Comparison of ENCODE assay signal across 2 cellular contexts in the genomic region with DNA sequence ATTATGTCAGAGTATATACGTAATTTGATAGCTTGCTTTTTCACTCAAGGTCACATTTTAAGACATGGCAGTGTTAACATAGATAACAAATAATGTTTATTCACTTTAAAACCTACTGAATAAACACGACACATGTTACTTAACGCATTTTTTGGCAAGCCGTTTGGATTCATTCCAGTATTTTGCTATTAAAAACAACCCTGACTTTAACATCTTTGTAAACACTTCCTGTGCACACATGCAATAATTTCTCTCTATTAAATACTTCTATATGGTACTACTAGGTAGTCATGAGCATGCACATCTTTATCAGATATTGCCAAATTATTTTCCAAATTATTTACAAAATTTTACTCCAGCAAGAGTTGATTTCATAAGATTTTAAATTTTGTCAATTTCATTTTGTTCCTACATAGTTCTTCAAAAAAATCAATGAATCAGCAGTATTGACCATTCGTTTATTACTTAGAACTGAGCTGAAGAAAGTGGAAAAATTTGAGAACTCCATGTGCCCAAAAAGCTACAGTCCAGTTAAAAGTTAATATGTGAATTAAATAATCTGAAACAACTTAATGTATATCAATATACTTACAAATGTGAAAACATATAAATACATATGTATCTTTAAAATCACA.
TF ChIP-seq lines count a peak whose summit lies in the region.

No MANE protein-coding gene starts in this region.

TF ChIP-seq in HepG2, 621 proteins besides CTCF, POLR2A, EP300 and RAD21:
- TF ChIP-seq ZNF34 (CRISPR knock-in tag; IDR thresholded peaks at IDR 0.05; ENCODE audit: borderline replicate concordance): no peak
- peak; percentile 61 to 80; a peak in 3 of 4 replicates for TF ChIP-seq MAFK (conservative IDR thresholded peaks at IDR 0.05 in 1 of 2, IDR thresholded peaks at IDR 0.05 in 1 of 2; ENCODE audit: low read length in 2 of 2)
- TF ChIP-seq, protein P1, sequence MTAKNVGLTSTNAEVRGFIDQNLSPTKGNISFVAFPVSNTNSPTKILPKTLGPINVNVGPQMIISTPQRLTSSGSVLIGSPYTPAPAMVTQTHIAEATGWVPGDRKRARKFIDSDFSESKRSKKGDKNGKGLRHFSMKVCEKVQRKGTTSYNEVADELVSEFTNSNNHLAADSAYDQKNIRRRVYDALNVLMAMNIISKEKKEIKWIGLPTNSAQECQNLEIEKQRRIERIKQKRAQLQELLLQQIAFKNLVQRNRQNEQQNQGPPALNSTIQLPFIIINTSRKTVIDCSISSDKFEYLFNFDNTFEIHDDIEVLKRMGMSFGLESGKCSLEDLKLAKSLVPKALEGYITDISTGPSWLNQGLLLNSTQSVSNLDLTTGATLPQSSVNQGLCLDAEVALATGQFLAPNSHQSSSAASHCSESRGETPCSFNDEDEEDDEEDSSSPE (CRISPR knock-in tag; IDR thresholded peaks at IDR 0.05): no peak
- no peak for TF ChIP-seq ZFP62 (CRISPR knock-in tag; IDR thresholded peaks at IDR 0.05)
- TF ChIP-seq ZNF615 (CRISPR knock-in tag; IDR thresholded peaks at IDR 0.05; ENCODE audit: borderline replicate concordance): no peak
- peak; percentile 62 for TF ChIP-seq MAFF (IDR thresholded peaks at IDR 0.05; ENCODE audit: low read depth, low read length)

TF ChIP-seq in K562, 482 proteins besides CTCF, POLR2A, EP300 and RAD21 (continues in another document):
- no peak for TF ChIP-seq PTBP1 (IDR thresholded peaks at IDR 0.05; ENCODE audit: low read depth, low read length)
- no peak for TF ChIP-seq FOXA1 (IDR thresholded peaks at IDR 0.05; ENCODE audit: borderline replicate concordance)
- no peak for TF ChIP-seq SOX6 (IDR thresholded peaks at IDR 0.05)
- TF ChIP-seq KLF1 (tag; IDR thresholded peaks at IDR 0.05): no peak
- no peak for TF ChIP-seq NFRKB (IDR thresholded peaks at IDR 0.05; ENCODE audit: low read depth)
- no peak for TF ChIP-seq FOS (IDR thresholded peaks at IDR 0.05; ENCODE audit: extremely low read depth, insufficient read length)
- TF ChIP-seq ZNF174 (CRISPR knock-in tag; IDR thresholded peaks at IDR 0.05): no peak
- no peak for TF ChIP-seq SRSF9 (IDR thresholded peaks at IDR 0.05; ENCODE audit: borderline replicate concordance, low read depth, low read length)
- TF ChIP-seq MTF1 (CRISPR knock-in tag; IDR thresholded peaks at IDR 0.05; ENCODE audit: borderline replicate concordance): no peak
- no peak for TF ChIP-seq MEF2A (IDR thresholded peaks at IDR 0.05; ENCODE audit: control insufficient read depth, low read depth, low read length)
- TF ChIP-seq ZNF217 (CRISPR knock-in tag; IDR thresholded peaks at IDR 0.05): no peak
- TF ChIP-seq SMARCE1 (IDR thresholded peaks at IDR 0.05): no peak
- TF ChIP-seq ELF4 (CRISPR knock-in tag; IDR thresholded peaks at IDR 0.05): no peak
- TF ChIP-seq, protein P2, sequence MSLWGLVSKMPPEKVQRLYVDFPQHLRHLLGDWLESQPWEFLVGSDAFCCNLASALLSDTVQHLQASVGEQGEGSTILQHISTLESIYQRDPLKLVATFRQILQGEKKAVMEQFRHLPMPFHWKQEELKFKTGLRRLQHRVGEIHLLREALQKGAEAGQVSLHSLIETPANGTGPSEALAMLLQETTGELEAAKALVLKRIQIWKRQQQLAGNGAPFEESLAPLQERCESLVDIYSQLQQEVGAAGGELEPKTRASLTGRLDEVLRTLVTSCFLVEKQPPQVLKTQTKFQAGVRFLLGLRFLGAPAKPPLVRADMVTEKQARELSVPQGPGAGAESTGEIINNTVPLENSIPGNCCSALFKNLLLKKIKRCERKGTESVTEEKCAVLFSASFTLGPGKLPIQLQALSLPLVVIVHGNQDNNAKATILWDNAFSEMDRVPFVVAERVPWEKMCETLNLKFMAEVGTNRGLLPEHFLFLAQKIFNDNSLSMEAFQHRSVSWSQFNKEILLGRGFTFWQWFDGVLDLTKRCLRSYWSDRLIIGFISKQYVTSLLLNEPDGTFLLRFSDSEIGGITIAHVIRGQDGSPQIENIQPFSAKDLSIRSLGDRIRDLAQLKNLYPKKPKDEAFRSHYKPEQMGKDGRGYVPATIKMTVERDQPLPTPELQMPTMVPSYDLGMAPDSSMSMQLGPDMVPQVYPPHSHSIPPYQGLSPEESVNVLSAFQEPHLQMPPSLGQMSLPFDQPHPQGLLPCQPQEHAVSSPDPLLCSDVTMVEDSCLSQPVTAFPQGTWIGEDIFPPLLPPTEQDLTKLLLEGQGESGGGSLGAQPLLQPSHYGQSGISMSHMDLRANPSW (CRISPR knock-in tag; IDR thresholded peaks at IDR 0.05): no peak
- no peak for TF ChIP-seq CEBPG (CRISPR knock-in tag; IDR thresholded peaks at IDR 0.05)
- no peak for TF ChIP-seq CEBPG (tag; conservative IDR thresholded peaks at IDR 0.05 in 1 of 2, IDR thresholded peaks at IDR 0.05 in 1 of 2)
- no peak for TF ChIP-seq ZNF696 (CRISPR knock-in tag; conservative IDR thresholded peaks at IDR 0.05)
- TF ChIP-seq EHMT2 (IDR thresholded peaks at IDR 0.05): no peak
- TF ChIP-seq, protein P3, sequence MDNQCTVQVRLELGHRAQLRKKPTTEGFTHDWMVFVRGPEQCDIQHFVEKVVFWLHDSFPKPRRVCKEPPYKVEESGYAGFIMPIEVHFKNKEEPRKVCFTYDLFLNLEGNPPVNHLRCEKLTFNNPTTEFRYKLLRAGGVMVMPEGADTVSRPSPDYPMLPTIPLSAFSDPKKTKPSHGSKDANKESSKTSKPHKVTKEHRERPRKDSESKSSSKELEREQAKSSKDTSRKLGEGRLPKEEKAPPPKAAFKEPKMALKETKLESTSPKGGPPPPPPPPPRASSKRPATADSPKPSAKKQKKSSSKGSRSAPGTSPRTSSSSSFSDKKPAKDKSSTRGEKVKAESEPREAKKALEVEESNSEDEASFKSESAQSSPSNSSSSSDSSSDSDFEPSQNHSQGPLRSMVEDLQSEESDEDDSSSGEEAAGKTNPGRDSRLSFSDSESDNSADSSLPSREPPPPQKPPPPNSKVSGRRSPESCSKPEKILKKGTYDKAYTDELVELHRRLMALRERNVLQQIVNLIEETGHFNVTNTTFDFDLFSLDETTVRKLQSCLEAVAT (IDR thresholded peaks at IDR 0.05): no peak
- peak; percentile 65 for TF ChIP-seq ZNF316 (IDR thresholded peaks at IDR 0.05)
- TF ChIP-seq CBFA2T2 (conservative IDR thresholded peaks at IDR 0.05): no peak
- TF ChIP-seq TAF1 (IDR thresholded peaks at IDR 0.05; ENCODE audit: control insufficient read depth, extremely low read depth, insufficient read depth, low read length, severe bottlenecking): no peak
- no peak for TF ChIP-seq NUFIP1 (IDR thresholded peaks at IDR 0.05; ENCODE audit: partially characterized antibody)
- no peak for TF ChIP-seq ZNF175 (CRISPR knock-in tag; IDR thresholded peaks at IDR 0.05; ENCODE audit: low read depth)
- TF ChIP-seq, protein P4, sequence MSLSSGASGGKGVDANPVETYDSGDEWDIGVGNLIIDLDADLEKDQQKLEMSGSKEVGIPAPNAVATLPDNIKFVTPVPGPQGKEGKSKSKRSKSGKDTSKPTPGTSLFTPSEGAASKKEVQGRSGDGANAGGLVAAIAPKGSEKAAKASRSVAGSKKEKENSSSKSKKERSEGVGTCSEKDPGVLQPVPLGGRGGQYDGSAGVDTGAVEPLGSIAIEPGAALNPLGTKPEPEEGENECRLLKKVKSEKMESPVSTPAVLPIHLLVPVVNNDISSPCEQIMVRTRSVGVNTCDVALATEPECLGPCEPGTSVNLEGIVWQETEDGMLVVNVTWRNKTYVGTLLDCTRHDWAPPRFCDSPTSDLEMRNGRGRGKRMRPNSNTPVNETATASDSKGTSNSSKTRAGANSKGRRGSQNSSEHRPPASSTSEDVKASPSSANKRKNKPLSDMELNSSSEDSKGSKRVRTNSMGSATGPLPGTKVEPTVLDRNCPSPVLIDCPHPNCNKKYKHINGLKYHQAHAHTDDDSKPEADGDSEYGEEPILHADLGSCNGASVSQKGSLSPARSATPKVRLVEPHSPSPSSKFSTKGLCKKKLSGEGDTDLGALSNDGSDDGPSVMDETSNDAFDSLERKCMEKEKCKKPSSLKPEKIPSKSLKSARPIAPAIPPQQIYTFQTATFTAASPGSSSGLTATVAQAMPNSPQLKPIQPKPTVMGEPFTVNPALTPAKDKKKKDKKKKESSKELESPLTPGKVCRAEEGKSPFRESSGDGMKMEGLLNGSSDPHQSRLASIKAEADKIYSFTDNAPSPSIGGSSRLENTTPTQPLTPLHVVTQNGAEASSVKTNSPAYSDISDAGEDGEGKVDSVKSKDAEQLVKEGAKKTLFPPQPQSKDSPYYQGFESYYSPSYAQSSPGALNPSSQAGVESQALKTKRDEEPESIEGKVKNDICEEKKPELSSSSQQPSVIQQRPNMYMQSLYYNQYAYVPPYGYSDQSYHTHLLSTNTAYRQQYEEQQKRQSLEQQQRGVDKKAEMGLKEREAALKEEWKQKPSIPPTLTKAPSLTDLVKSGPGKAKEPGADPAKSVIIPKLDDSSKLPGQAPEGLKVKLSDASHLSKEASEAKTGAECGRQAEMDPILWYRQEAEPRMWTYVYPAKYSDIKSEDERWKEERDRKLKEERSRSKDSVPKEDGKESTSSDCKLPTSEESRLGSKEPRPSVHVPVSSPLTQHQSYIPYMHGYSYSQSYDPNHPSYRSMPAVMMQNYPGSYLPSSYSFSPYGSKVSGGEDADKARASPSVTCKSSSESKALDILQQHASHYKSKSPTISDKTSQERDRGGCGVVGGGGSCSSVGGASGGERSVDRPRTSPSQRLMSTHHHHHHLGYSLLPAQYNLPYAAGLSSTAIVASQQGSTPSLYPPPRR (CRISPR knock-in tag; IDR thresholded peaks at IDR 0.05; ENCODE audit: borderline replicate concordance): no peak
- TF ChIP-seq, protein P5, sequence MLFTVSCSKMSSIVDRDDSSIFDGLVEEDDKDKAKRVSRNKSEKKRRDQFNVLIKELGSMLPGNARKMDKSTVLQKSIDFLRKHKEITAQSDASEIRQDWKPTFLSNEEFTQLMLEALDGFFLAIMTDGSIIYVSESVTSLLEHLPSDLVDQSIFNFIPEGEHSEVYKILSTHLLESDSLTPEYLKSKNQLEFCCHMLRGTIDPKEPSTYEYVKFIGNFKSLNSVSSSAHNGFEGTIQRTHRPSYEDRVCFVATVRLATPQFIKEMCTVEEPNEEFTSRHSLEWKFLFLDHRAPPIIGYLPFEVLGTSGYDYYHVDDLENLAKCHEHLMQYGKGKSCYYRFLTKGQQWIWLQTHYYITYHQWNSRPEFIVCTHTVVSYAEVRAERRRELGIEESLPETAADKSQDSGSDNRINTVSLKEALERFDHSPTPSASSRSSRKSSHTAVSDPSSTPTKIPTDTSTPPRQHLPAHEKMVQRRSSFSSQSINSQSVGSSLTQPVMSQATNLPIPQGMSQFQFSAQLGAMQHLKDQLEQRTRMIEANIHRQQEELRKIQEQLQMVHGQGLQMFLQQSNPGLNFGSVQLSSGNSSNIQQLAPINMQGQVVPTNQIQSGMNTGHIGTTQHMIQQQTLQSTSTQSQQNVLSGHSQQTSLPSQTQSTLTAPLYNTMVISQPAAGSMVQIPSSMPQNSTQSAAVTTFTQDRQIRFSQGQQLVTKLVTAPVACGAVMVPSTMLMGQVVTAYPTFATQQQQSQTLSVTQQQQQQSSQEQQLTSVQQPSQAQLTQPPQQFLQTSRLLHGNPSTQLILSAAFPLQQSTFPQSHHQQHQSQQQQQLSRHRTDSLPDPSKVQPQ (CRISPR knock-in tag; IDR thresholded peaks at IDR 0.05; ENCODE audit: borderline replicate concordance): no peak
- TF ChIP-seq EGR1 (conservative IDR thresholded peaks at IDR 0.05): no peak
- no peak for TF ChIP-seq ZNF830 (CRISPR knock-in tag; IDR thresholded peaks at IDR 0.05)
- TF ChIP-seq, protein P6, sequence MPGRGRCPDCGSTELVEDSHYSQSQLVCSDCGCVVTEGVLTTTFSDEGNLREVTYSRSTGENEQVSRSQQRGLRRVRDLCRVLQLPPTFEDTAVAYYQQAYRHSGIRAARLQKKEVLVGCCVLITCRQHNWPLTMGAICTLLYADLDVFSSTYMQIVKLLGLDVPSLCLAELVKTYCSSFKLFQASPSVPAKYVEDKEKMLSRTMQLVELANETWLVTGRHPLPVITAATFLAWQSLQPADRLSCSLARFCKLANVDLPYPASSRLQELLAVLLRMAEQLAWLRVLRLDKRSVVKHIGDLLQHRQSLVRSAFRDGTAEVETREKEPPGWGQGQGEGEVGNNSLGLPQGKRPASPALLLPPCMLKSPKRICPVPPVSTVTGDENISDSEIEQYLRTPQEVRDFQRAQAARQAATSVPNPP (IDR thresholded peaks at IDR 0.05; ENCODE audit: borderline replicate concordance, insufficient read depth, insufficient read length): no peak
- TF ChIP-seq IRF2 (CRISPR knock-in tag; IDR thresholded peaks at IDR 0.05): no peak
- TF ChIP-seq, protein P7, sequence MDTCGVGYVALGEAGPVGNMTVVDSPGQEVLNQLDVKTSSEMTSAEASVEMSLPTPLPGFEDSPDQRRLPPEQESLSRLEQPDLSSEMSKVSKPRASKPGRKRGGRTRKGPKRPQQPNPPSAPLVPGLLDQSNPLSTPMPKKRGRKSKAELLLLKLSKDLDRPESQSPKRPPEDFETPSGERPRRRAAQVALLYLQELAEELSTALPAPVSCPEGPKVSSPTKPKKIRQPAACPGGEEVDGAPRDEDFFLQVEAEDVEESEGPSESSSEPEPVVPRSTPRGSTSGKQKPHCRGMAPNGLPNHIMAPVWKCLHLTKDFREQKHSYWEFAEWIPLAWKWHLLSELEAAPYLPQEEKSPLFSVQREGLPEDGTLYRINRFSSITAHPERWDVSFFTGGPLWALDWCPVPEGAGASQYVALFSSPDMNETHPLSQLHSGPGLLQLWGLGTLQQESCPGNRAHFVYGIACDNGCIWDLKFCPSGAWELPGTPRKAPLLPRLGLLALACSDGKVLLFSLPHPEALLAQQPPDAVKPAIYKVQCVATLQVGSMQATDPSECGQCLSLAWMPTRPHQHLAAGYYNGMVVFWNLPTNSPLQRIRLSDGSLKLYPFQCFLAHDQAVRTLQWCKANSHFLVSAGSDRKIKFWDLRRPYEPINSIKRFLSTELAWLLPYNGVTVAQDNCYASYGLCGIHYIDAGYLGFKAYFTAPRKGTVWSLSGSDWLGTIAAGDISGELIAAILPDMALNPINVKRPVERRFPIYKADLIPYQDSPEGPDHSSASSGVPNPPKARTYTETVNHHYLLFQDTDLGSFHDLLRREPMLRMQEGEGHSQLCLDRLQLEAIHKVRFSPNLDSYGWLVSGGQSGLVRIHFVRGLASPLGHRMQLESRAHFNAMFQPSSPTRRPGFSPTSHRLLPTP (IDR thresholded peaks at IDR 0.05; ENCODE audit: borderline replicate concordance, extremely low read depth, insufficient read length): no peak
- no peak for TF ChIP-seq MCM5 (IDR thresholded peaks at IDR 0.05; ENCODE audit: low read depth)
- TF ChIP-seq, protein P8, sequence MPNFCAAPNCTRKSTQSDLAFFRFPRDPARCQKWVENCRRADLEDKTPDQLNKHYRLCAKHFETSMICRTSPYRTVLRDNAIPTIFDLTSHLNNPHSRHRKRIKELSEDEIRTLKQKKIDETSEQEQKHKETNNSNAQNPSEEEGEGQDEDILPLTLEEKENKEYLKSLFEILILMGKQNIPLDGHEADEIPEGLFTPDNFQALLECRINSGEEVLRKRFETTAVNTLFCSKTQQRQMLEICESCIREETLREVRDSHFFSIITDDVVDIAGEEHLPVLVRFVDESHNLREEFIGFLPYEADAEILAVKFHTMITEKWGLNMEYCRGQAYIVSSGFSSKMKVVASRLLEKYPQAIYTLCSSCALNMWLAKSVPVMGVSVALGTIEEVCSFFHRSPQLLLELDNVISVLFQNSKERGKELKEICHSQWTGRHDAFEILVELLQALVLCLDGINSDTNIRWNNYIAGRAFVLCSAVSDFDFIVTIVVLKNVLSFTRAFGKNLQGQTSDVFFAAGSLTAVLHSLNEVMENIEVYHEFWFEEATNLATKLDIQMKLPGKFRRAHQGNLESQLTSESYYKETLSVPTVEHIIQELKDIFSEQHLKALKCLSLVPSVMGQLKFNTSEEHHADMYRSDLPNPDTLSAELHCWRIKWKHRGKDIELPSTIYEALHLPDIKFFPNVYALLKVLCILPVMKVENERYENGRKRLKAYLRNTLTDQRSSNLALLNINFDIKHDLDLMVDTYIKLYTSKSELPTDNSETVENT (CRISPR knock-in tag; IDR thresholded peaks at IDR 0.05): no peak
- no peak for TF ChIP-seq RBM34 (IDR thresholded peaks at IDR 0.05; ENCODE audit: borderline replicate concordance, insufficient read depth, low read length)
- no peak for TF ChIP-seq KAT8 (IDR thresholded peaks at IDR 0.05; ENCODE audit: low read depth)
- no peak for TF ChIP-seq FOXA3 (CRISPR knock-in tag; conservative IDR thresholded peaks at IDR 0.05 in 1 of 2, IDR thresholded peaks at IDR 0.05 in 1 of 2)
- no peak for TF ChIP-seq ZNF589 (CRISPR knock-in tag; IDR thresholded peaks at IDR 0.05; ENCODE audit: low read depth)
